ENCODE assay signal across 8 cellular contexts in the genomic region with DNA sequence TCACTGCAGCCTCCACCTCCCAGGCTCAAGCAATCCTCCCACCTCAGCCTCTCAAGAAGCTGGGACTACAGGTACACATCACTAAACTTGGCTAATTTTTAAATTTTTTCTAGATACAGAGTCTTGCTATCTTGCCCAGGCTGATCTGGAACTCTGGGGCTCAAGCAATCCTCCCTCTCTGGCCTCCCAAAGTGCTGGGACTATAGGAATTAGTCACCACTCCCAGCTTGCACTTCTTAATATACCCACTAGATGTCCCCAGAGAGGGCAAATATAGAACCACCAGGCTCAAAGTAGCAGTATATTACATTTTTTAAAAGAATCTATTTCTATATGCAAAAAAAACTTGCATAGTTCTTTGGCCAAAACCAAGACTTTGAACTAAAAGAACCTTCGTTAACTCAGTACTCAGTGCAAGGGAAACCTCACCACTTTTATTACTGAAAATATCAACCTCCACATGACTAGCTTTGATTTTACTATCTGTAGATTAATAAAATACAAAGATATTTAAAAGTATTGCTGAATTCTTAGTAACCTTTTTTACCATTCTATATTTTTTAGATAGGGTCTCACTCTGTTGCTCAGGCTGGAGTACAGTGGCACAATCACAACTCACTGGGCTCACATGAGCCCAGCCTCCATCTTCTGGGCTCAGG. TPM values are rescaled to one million over a fixed set of nuclear protein-coding genes. Genes with fewer than 3 reads are reported as not detected.
DNase-seq lines count a peak whose midpoint lies in the region; ATAC-seq, FAIRE-seq and TF ChIP-seq lines count a peak whose summit lies in the region.

No MANE protein-coding gene starts in this region.

- H3K36me3 ChIP-seq in GM12878 (ENCODE audit: control insufficient read depth in 2 of 2, insufficient read depth in 2 of 2, low read length in 1 of 2): no peaks in the 10 kb centered on the region

- TF ChIP-seq POLR2A in GM12878 (IDR thresholded peaks at IDR 0.05; ENCODE audit: low read depth, low read length): no peak

- no peak overlapping the region for H3K9ac ChIP-seq in GM12878 (ENCODE audit: control insufficient read depth, insufficient read depth, low read length)

- no peaks in the 10 kb centered on the region for H3K27me3 Mint-ChIP-seq in immature natural killer cell (ENCODE audit: low read depth in 3 of 3)

- H3K27me3 ChIP-seq in GM12878 (replicated peaks in 1 of 2; ENCODE audit: control insufficient read depth in 2 of 2, insufficient read depth in 2 of 2, low read length in 1 of 2): no peaks in the 10 kb centered on the region

- in situ Hi-C loops in GM12878 (cut with MboI): loop anchor here (5.0 kb wide), 1 partner anchor 324 kb away; no protein-coding TSS in a partner anchor

- no peaks in the 10 kb centered on the region for H3K4me1 ChIP-seq in GM12878 (ENCODE audit: control insufficient read depth, insufficient read depth, low read length)

- POLR2A ChIA-PET in GM12878 (lab: Charles Lee): interaction anchor here (0.7 kb wide), 1 partner anchor 86 kb away, joined by 4 read pairs; no protein-coding TSS in a partner anchor

- TF ChIP-seq EP300 in GM12878 (IDR thresholded peaks at IDR 0.05; ENCODE audit: borderline replicate concordance in 1 of 2, control insufficient read depth in 1 of 2, low read depth in 2 of 2, low read length in 2 of 2): no peak

- peak; percentile 73 for FAIRE-seq in GM12878 (lab: Jason Lieb, UNC)

- DNase-seq in DMS 273 (lab: John Stamatoyannopoulos, UW; ENCODE audit: unreplicated experiment) (peak; percentile 67), DMS 273 treated with DMSO at 0.1 percent for 48 hours (lab: John Stamatoyannopoulos, UW) (no peak), HS-27A (ENCODE audit: low read depth) (peak; percentile 53), GM12878 (ENCODE audit: low read depth, low spot score) (peak; percentile 8), immature natural killer cell (peak; percentile 40 to 60 (median 44))
- peak; percentile 7 to 47 for DNase-seq in stimulated activated CD4-positive, alpha-beta T cell treated with anti-CD3 and anti-CD28 coated beads, Interleukin-1b, Interleukin-23, amount 100 ng/mL, for 4 hours (ENCODE audit: low read depth in 2 of 2)

- no peak overlapping the region for H3K4me3 ChIP-seq in GM12878

- no peaks in the 10 kb centered on the region for H3K79me2 ChIP-seq in GM12878 (ENCODE audit: control insufficient read depth, insufficient read depth, low read length)

- no peak overlapping the region for H3K4me2 ChIP-seq in GM12878 (ENCODE audit: control insufficient read depth, insufficient read depth)

- WGBS in GM12878 (ENCODE audit: insufficient coverage, insufficient replicate concordance, low lambda C conversion rate, missing lambda C conversion rate): 4% methylated on average over 1 of the region's 1 CpG

- peaks cover 6 to 19% (median 7%) of the 10 kb centered on the region in 3 donors for H3K36me3 Mint-ChIP-seq in immature natural killer cell

- no peaks in the 10 kb centered on the region for H3K9me3 ChIP-seq in GM12878 (replicated peaks; ENCODE audit: control insufficient read depth, insufficient read depth, low read length)

- no TSS peak for BruUV-seq in GM12878 (replicated peaks; lab: Mats Ljungman, UMichigan)

- no peak overlapping the region for H3K27ac ChIP-seq in GM12878 (ENCODE audit: control insufficient read depth, insufficient read depth)

- no peaks in the 10 kb centered on the region for H3K4me1 Mint-ChIP-seq in immature natural killer cell

- ATAC-seq in SK-N-SH treated with all-trans-retinoic acid at 6 μM for 48 hours (peak; percentile 87), GM12878 (peak; percentile 85), HG02588 (IDR thresholded peaks at IDR 0.05; ENCODE audit: unreplicated experiment) (no peak)

- TF ChIP-seq CTCF in GM12878 (IDR thresholded peaks at IDR 0.05 in 2 of 3, conservative IDR thresholded peaks at IDR 0.05 in 1 of 3; ENCODE audit: control insufficient read depth in 2 of 3, extremely low read depth in 1 of 3, insufficient read depth in 1 of 3, low read depth in 3 of 3, low read length in 3 of 3): peak; percentile 71 to 75 (median 75)

- peak; percentile 77 for TF ChIP-seq RAD21 in GM12878 (IDR thresholded peaks at IDR 0.05; ENCODE audit: insufficient read depth, low read depth, low read length)

- SMC1A ChIA-PET in GM12878 (lab: Charles Lee; ENCODE audit: uncharacterized antibody, unreplicated experiment): interaction anchor here (0.5 to 4.6 kb wide), 13 partner anchors 10 to 1898 kb away, joined by 3 to 30 read pairs (median 5); a partner anchor contains a TSS

- H4K20me1 ChIP-seq in GM12878 (ENCODE audit: control insufficient read depth, insufficient read depth): no peaks in the 10 kb centered on the region

- no peak overlapping the region for H3K4me3 Mint-ChIP-seq in immature natural killer cell

- H3K9me3 Mint-ChIP-seq in immature natural killer cell: no peaks in the 10 kb centered on the region

- RAD21 ChIA-PET in GM12878 (lab: Charles Lee; ENCODE audit: unreplicated experiment): interaction anchor here (0.9 to 3.8 kb wide), 8 partner anchors 71 to 339 kb away, joined by 4 to 36 read pairs (median 5); a partner anchor contains a TSS

- CTCF ChIA-PET in GM12878 (lab: Yijun Ruan, JAX): interaction anchor here (0.7 to 4.8 kb wide), 33 partner anchors 9 to 530 kb away, joined by 3 to 56 read pairs (median 4); a partner anchor contains a TSS

- intact Hi-C loops in GM12878 (cut with micrococcal nuclease; ENCODE audit: unreplicated experiment): loop anchor here (1.0 to 5.0 kb wide), 3 partner anchors 114 to 339 kb away; no protein-coding TSS in a partner anchor

- H3K27ac Mint-ChIP-seq in immature natural killer cell: no peak overlapping the region

- H2AFZ ChIP-seq in GM12878 (ENCODE audit: control insufficient read depth, low read depth, low read length): no peak overlapping the region

TF ChIP-seq in SK-N-SH treated with all-trans-retinoic acid at 6 μM for 48 hours, 23 proteins besides CTCF, POLR2A, EP300 and RAD21 (continues in another document):
- TF ChIP-seq ZNF8 (CRISPR knock-in tag; IDR thresholded peaks at IDR 0.05) (no peak), SNAI2 (CRISPR knock-in tag; IDR thresholded peaks at IDR 0.05) (no peak)

TF ChIP-seq in GM12878, 131 proteins besides CTCF, POLR2A, EP300 and RAD21:
- TF ChIP-seq MTA3 (IDR thresholded peaks at IDR 0.05; ENCODE audit: borderline replicate concordance, low read length) (no peak), HDGF (IDR thresholded peaks at IDR 0.05) (no peak), SMC3 (IDR thresholded peaks at IDR 0.05; ENCODE audit: borderline replicate concordance, low read length) (peak; percentile 73; the same call in 1 of the 2 replicates), SMARCA5 (IDR thresholded peaks at IDR 0.05) (peak; percentile 42; the same call in 1 of the 2 replicates), RB1 (IDR thresholded peaks at IDR 0.05; ENCODE audit: borderline replicate concordance) (no peak), FOXM1 (IDR thresholded peaks at IDR 0.05; ENCODE audit: low read depth, low read length) (no peak), ETV6 (conservative IDR thresholded peaks at IDR 0.05 in 1 of 2, IDR thresholded peaks at IDR 0.05 in 1 of 2; ENCODE audit: borderline replicate concordance in 1 of 2, low read depth in 1 of 2) (no peak), JUNB (IDR thresholded peaks at IDR 0.05) (peak; percentile 56), NFXL1 (IDR thresholded peaks at IDR 0.05; ENCODE audit: borderline replicate concordance) (no peak)
TF ChIP-seq in GM12878: peak in this region for 3.

RNA-seq across cellular contexts. Expression of a gene that starts 25.8 kb away (rescaled TPM):
- total RNA-seq in GM12878 (2013; cell fraction: nucleolus; rRNA removed): not detected in 2 replicates
- total RNA-seq in GM12878 (2014; rRNA removed): not detected in 2 replicates
- total RNA-seq in GM12878 (2014; rRNA removed; fragmentation: Illumina TruSeq; extraction: Trizol): not detected in 2 replicates
- not detected in 2 replicates for total RNA-seq in GM12878 (2021)
- polyA plus RNA-seq in GM12878 (2011; ENCODE audit: low read depth): not detected
- not detected in 2 replicates for polyA plus RNA-seq in GM12878 (2011; rRNA removed)
- polyA plus RNA-seq in GM12878 (2011; cell fraction: cytosol; rRNA removed): not detected in 2 replicates
- not detected in 2 replicates for polyA plus RNA-seq in GM12878 (2011; cell fraction: nucleus; rRNA removed)
- polyA plus RNA-seq in GM12878 (2012): not detected in 2 replicates
- not detected in 2 replicates for polyA plus RNA-seq in GM12878 (2014; fragmentation: Illumina TruSeq; extraction: Trizol)
- polyA plus RNA-seq in GM12878 (2014; fragmentation: Nextera tagmentation; extraction: Ambion mirVana): not detected
- polyA plus RNA-seq in GM12878 (2014; rRNA removed): not detected in 2 replicates
- not detected for polyA plus RNA-seq in GM12878 (2016; fragmentation: Nextera tagmentation; extraction: Ambion mirVana)
- polyA minus RNA-seq in GM12878 (2011; rRNA and poly(A)+ RNA removed): not detected in 2 replicates
- not detected in 2 replicates for polyA minus RNA-seq in GM12878 (2011; cell fraction: cytosol; rRNA and poly(A)+ RNA removed)
- not detected in 2 replicates for polyA minus RNA-seq in GM12878 (2011; cell fraction: nucleus; rRNA and poly(A)+ RNA removed)
- polyA plus RNA-seq in immature natural killer cell: not detected

RNA-seq across cellular contexts. Expression of a gene that starts 55.7 kb away (rescaled TPM):
- 9.0 and 9.9 TPM in 2 replicates for total RNA-seq in GM12878 (2013; cell fraction: nucleolus; rRNA removed)
- total RNA-seq in GM12878 (2014; rRNA removed) (3.6 and 4.4 TPM in 2 replicates), GM12878 (2014; rRNA removed; fragmentation: Illumina TruSeq; extraction: Trizol) (5.2 and 5.5 TPM in 2 replicates), GM12878 (2021) (6.1 and 6.5 TPM in 2 replicates)
- 6.9 TPM for polyA plus RNA-seq in GM12878 (2011; ENCODE audit: low read depth)
- polyA plus RNA-seq in GM12878 (2011; rRNA removed) (0.99 and 1.4 TPM in 2 replicates), GM12878 (2014; fragmentation: Illumina TruSeq; extraction: Trizol) (6.3 TPM in 2 replicates), GM12878 (2014; fragmentation: Nextera tagmentation; extraction: Ambion mirVana) (1 to 10 TPM; 1.3 to 3.3 TPM), GM12878 (2014; rRNA removed) (2.8 and 6.0 TPM in 2 replicates), GM12878 (2016; fragmentation: Nextera tagmentation; extraction: Ambion mirVana) (1 to 10 TPM in 1 of 2 experiments, under 1 TPM in 1; 0.64 to 3.2 TPM), immature natural killer cell (10 to 100 TPM; 11.6 to 16.0 (median 14.1) TPM)
- 0.42 and 0.61 TPM in 2 replicates for polyA plus RNA-seq in GM12878 (2011; cell fraction: cytosol; rRNA removed)
- polyA plus RNA-seq in GM12878 (2011; cell fraction: nucleus; rRNA removed): 0.51 and 0.61 TPM in 2 replicates
- 9.5 and 10.8 TPM in 2 replicates for polyA plus RNA-seq in GM12878 (2012)
- 0.66 and 1.3 TPM in 2 replicates for polyA minus RNA-seq in GM12878 (2011; rRNA and poly(A)+ RNA removed)
- not detected in 2 replicates for polyA minus RNA-seq in GM12878 (2011; cell fraction: cytosol; rRNA and poly(A)+ RNA removed)
- polyA minus RNA-seq in GM12878 (2011; cell fraction: nucleus; rRNA and poly(A)+ RNA removed): not detected in 2 replicates
